ENCODE assay signal across 8 cellular contexts in genomic region chr11:106076923-106077608, GRCh38. TPM values are rescaled to one million over a fixed set of nuclear protein-coding genes. Genes with fewer than 3 reads are reported as not detected.
DNase-seq lines count a peak whose midpoint lies in the region; ATAC-seq lines count a peak whose summit lies in the region.

KBTBD3 (minus strand) TSS chr11:106077347; CDS start chr11:106059097, 18,250 bp downstream.

- H3K9me3 Mint-ChIP-seq in dendritic cell treated with granulocyte-macrophage colony-stimulating factor and Interleukin-4, amounts not matched to agents 40 ng/mL and 50 ng/mL, for 4 days = no peaks in the 10 kb centered on the region

- peak within 1 kb of the TSS; percentile 96 for H3K4me3 Mint-ChIP-seq in dendritic cell treated with granulocyte-macrophage colony-stimulating factor and Interleukin-4, amounts not matched to agents 40 ng/mL and 50 ng/mL, for 4 days

- ATAC-seq in GM19397 (IDR thresholded peaks at IDR 0.05; ENCODE audit: unreplicated experiment) (peak; percentile 95), HG03565 (IDR thresholded peaks at IDR 0.05; ENCODE audit: unreplicated experiment) (peak; percentile 93), left lobe of liver (peak; percentile 92)

- peak within 1 kb of the TSS; percentile 96 for H3K27ac Mint-ChIP-seq in dendritic cell treated with granulocyte-macrophage colony-stimulating factor and Interleukin-4, amounts not matched to agents 40 ng/mL and 50 ng/mL, for 4 days

- intact Hi-C loops in dendritic cell treated with granulocyte-macrophage colony-stimulating factor and Interleukin-4, amounts not matched to agents 40 ng/mL and 50 ng/mL, for 4 days (cut with micrococcal nuclease) = loop anchor here (1.0 kb wide), 1 partner anchor 55 kb away; the partner anchor contains the start of gene MSANTD4

- peaks cover 39% of the 10 kb centered on the region for H3K36me3 Mint-ChIP-seq in dendritic cell treated with granulocyte-macrophage colony-stimulating factor and Interleukin-4, amounts not matched to agents 40 ng/mL and 50 ng/mL, for 4 days (ENCODE audit: low read depth)

- no peaks in the 10 kb centered on the region for H3K27me3 Mint-ChIP-seq in dendritic cell treated with granulocyte-macrophage colony-stimulating factor and Interleukin-4, amounts not matched to agents 40 ng/mL and 50 ng/mL, for 4 days

- peaks cover 30% of the 10 kb centered on the region for H3K4me1 Mint-ChIP-seq in dendritic cell treated with granulocyte-macrophage colony-stimulating factor and Interleukin-4, amounts not matched to agents 40 ng/mL and 50 ng/mL, for 4 days (ENCODE audit: low read depth)

- DNase-seq in CD1c-positive myeloid dendritic cell (ENCODE audit: extremely low spot score) = peak; percentile 99
- DNase-seq in NCI-H748 (lab: John Stamatoyannopoulos, UW; ENCODE audit: unreplicated experiment) = peak; percentile 98
- DNase-seq in activated CD4-positive, alpha-beta T cell treated with anti-CD3 and anti-CD28 coated beads, Interleukin-2, amount 50 U/mL, for 24 hours (ENCODE audit: low read depth in 1 of 2, low spot score in 1 of 2) = peak; percentile 95 to 99
- peak; percentile 100 for DNase-seq in left lobe of liver (ENCODE audit: low spot score)
- DNase-seq in stimulated activated CD4-positive, alpha-beta T cell treated with anti-CD3 and anti-CD28 coated beads, Interleukin-2, amount 100 ng/mL, for 24 hours = peak; percentile 96 to 97

RNA-seq across cellular contexts. Expression of gene KBTBD3, which starts in this region (rescaled TPM):
- total RNA-seq in left lobe of liver = 6.5 TPM

Comparison
In these comparisons a context has a peak if more than half of its experiments do, and no peak if none do; other contexts are left out.
1. Peak in every context shown above with its lines: DNase-seq and ATAC-seq.